In the genomic region with DNA sequence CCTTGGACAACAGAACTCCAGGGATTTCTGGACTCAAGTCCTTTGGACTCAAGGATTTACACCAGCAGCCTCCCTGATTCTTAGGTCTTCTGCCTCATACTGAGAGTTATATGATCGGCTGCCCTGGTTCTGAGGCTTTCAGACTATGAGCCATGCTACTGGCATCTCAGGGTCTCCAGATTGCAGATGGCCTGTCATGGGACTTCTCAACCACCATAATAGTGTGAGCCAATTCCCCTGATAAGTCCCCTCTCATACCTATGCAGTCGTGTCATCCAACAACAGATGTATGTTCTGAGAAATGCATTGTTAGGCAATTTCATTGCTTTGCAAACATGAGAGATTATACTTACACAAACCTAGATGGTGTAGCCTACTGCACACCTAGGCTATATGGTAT, we compare ENCODE assay signal across 19 cellular contexts.
DNase-seq lines count a peak whose midpoint lies in the region; ATAC-seq lines count a peak whose summit lies in the region.
"Had no signal": no experiment of that assay in that cellular context is flagged by ENCODE, and none has a peak within 500 bp of the region (broad histone marks: within the 10 kb centered on the region; RNA-seq: fewer than 3 reads in every experiment).

No MANE protein-coding gene starts in this region.

- DNase-seq in EH (ENCODE audit: low read depth) (peak; percentile 30), NCI-H226 (peak; percentile 48), fibroblast of gingiva (ENCODE audit: low read depth) (peak; percentile 14), myocyte (ENCODE audit: low read depth) (peak; percentile 45), D341Med (ENCODE audit: low spot score) (no peak), T1000 (lab: John Stamatoyannopoulos, UW) (no peak), AG08395 (ENCODE audit: low spot score) (no peak)
- DNase-seq: activated CD4-positive, alpha-beta memory T cell treated with anti-CD3 and anti-CD28 coated beads for 36 hours; activated naive CD4-positive, alpha-beta T cell treated with Interleukin-2 at 50 U/mL for 16 hours; anterior cingulate cortex; CD4-positive, CD25-positive, alpha-beta regulatory T cell; DMS153; KBM-7; NCI-H1048; NCI-H526; SHP77 treated with DMSO at 0.1 percent for 48 hours; T-helper 1 cell had no signal

- ATAC-seq in GM21825 (IDR thresholded peaks at IDR 0.05; ENCODE audit: unreplicated experiment): no peak
- ATAC-seq: HCT116 had no signal

Comparison
In these comparisons a context has a peak if more than half of its experiments do, and no peak if none do; other contexts are left out.
1. DNase-seq: peak in EH (single experiment), NCI-H226 (single experiment), fibroblast of gingiva (single experiment) and myocyte (single experiment); none in D341Med (single experiment), T1000 (single experiment) and AG08395 (single experiment).